Comparison of ENCODE assay signal across 12 cellular contexts in genomic region chr13:106795847-106796246, GRCh38.
DNase-seq lines count a peak whose midpoint lies in the region; ATAC-seq, FAIRE-seq and TF ChIP-seq lines count a peak whose summit lies in the region.
"Had no signal": no experiment of that assay in that cellular context is flagged by ENCODE, and none has a peak within 500 bp of the region (broad histone marks: within the 10 kb centered on the region; RNA-seq: fewer than 3 reads in every experiment).

No MANE protein-coding gene starts in this region.

- no peak for ATAC-seq in activated CD8-positive, alpha-beta memory T cell treated with anti-CD3 and anti-CD28 coated beads, Interleukin-2, amount 10 ng/mL, durations not matched to agents 7 days and 5 days
- ATAC-seq in T-cell (replicated peaks in 1 of 4) (no peak), pancreas (no peak)
- ATAC-seq in stimulated activated memory B cell treated with anti-CD40 and anti-IgM and Interleukin-4, amounts not matched to agents 10 μg/mL and 1 μg/mL and 100 μg/mL, for 72 hours = no peak
- ATAC-seq: left lobe of liver had no signal

- CTCF ChIA-PET in activated CD8-positive, alpha-beta memory T cell treated with anti-CD3 and anti-CD28 coated beads, Interleukin-2, amount 10 ng/mL, durations not matched to agents 7 days and 5 days (lab: Charles Lee) = no interaction called here
- CTCF ChIA-PET in T-cell (lab: Charles Lee) = no interaction called here

- no peak overlapping the region for H3K27ac ChIP-seq in hepatocyte
- H3K27ac ChIP-seq in pancreas = no peak overlapping the region

- peak overlapping the region; percentile 37 for H3K4me3 ChIP-seq in hepatocyte
- H3K4me3 ChIP-seq in pancreas = no peak overlapping the region

- POLR2A ChIA-PET in T-cell (lab: Charles Lee) = no interaction called here

- no peaks in the 10 kb centered on the region for H3K79me2 ChIP-seq in hepatocyte

- no peaks in the 10 kb centered on the region for H3K27me3 Mint-ChIP-seq in activated CD8-positive, alpha-beta memory T cell treated with anti-CD3 and anti-CD28 coated beads, Interleukin-2, amount 10 ng/mL, durations not matched to agents 7 days and 5 days
- H3K27me3 Mint-ChIP-seq in T-cell = peaks cover 0 to 7% of the 10 kb centered on the region in 2 donors
- H3K27me3 Mint-ChIP-seq in stimulated activated memory B cell treated with anti-CD40 and anti-IgM and Interleukin-4, amounts not matched to agents 10 μg/mL and 1 μg/mL and 100 μg/mL, for 72 hours = no peaks in the 10 kb centered on the region

- H2AFZ ChIP-seq in hepatocyte = peak overlapping the region; percentile 84

- H3K27me3 ChIP-seq in hepatocyte (peaks cover 18% of the 10 kb centered on the region), pancreas (no peaks in the 10 kb centered on the region)

- no peak for DNase-seq in activated CD8-positive, alpha-beta memory T cell treated with anti-CD3 and anti-CD28 coated beads, Interleukin-2, amount 10 ng/mL, durations not matched to agents 7 days and 5 days
- DNase-seq in activated CD8-positive, alpha-beta memory T cell treated with anti-CD3 and anti-CD28 coated beads for 24 hours = no peak
- DNase-seq in T-cell = no peak
- no peak for DNase-seq in hepatocyte (ENCODE audit: low spot score)
- no peak for DNase-seq in pancreas
- no peak for DNase-seq in amygdala (lab: John Stamatoyannopoulos, UW)
- DNase-seq in KG1 (lab: John Stamatoyannopoulos, UW) = no peak
- DNase-seq: activated CD8-positive, alpha-beta memory T cell treated with anti-CD3 and anti-CD28 coated beads, Interleukin-2, amount 50 U/mL, for 48 hours; NCI-H2107; SIG-M5 had no signal

- intact Hi-C loops in pancreas (cut with DNase I) = no loop called here

- peak overlapping the region; percentile 14 for H3K4me3 Mint-ChIP-seq in activated CD8-positive, alpha-beta memory T cell treated with anti-CD3 and anti-CD28 coated beads, Interleukin-2, amount 10 ng/mL, durations not matched to agents 7 days and 5 days
- peak overlapping the region; percentile 50 to 66 (median 52) for H3K4me3 Mint-ChIP-seq in T-cell
- H3K4me3 Mint-ChIP-seq in stimulated activated memory B cell treated with anti-CD40 and anti-IgM and Interleukin-4, amounts not matched to agents 10 μg/mL and 1 μg/mL and 100 μg/mL, for 72 hours = peak overlapping the region; percentile 28

- H3K4me2 ChIP-seq in hepatocyte = peak overlapping the region; percentile 77

- FAIRE-seq in pancreas (lab: Jason Lieb, UNC) = no peak

- no peaks in the 10 kb centered on the region for H3K4me1 Mint-ChIP-seq in activated CD8-positive, alpha-beta memory T cell treated with anti-CD3 and anti-CD28 coated beads, Interleukin-2, amount 10 ng/mL, durations not matched to agents 7 days and 5 days
- H3K4me1 Mint-ChIP-seq in T-cell = peaks cover 0 to 12% (median 7%) of the 10 kb centered on the region in 3 donors
- H3K4me1 Mint-ChIP-seq in stimulated activated memory B cell treated with anti-CD40 and anti-IgM and Interleukin-4, amounts not matched to agents 10 μg/mL and 1 μg/mL and 100 μg/mL, for 72 hours = no peaks in the 10 kb centered on the region

- H3K9me3 Mint-ChIP-seq in activated CD8-positive, alpha-beta memory T cell treated with anti-CD3 and anti-CD28 coated beads, Interleukin-2, amount 10 ng/mL, durations not matched to agents 7 days and 5 days (ENCODE audit: low read depth) = no peaks in the 10 kb centered on the region
- peaks cover 0 to 3% (median 0%) of the 10 kb centered on the region in 3 donors for H3K9me3 Mint-ChIP-seq in T-cell
- peaks cover 2% of the 10 kb centered on the region for H3K9me3 Mint-ChIP-seq in stimulated activated memory B cell treated with anti-CD40 and anti-IgM and Interleukin-4, amounts not matched to agents 10 μg/mL and 1 μg/mL and 100 μg/mL, for 72 hours

- no peaks in the 10 kb centered on the region for H3K9me3 ChIP-seq in hepatocyte (ENCODE audit: low read depth)
- no peaks in the 10 kb centered on the region for H3K9me3 ChIP-seq in pancreas

- no peaks in the 10 kb centered on the region for H4K20me1 ChIP-seq in hepatocyte (ENCODE audit: insufficient read depth, poor library complexity, severe bottlenecking)

- H3K36me3 Mint-ChIP-seq in activated CD8-positive, alpha-beta memory T cell treated with anti-CD3 and anti-CD28 coated beads, Interleukin-2, amount 10 ng/mL, durations not matched to agents 7 days and 5 days = no peaks in the 10 kb centered on the region
- no peaks in the 10 kb centered on the region for H3K36me3 Mint-ChIP-seq in T-cell
- H3K36me3 Mint-ChIP-seq in stimulated activated memory B cell treated with anti-CD40 and anti-IgM and Interleukin-4, amounts not matched to agents 10 μg/mL and 1 μg/mL and 100 μg/mL, for 72 hours = no peaks in the 10 kb centered on the region

- H3K9me2 ChIP-seq in hepatocyte (replicated peaks; ENCODE audit: insufficient read depth) = no peaks in the 10 kb centered on the region

- TF ChIP-seq CTCF in hepatocyte (IDR thresholded peaks at IDR 0.05; ENCODE audit: poor library complexity) = no peak
- TF ChIP-seq CTCF in pancreas (IDR thresholded peaks at IDR 0.05) = no peak

- no peak overlapping the region for H3K27ac Mint-ChIP-seq in activated CD8-positive, alpha-beta memory T cell treated with anti-CD3 and anti-CD28 coated beads, Interleukin-2, amount 10 ng/mL, durations not matched to agents 7 days and 5 days
- no peak overlapping the region for H3K27ac Mint-ChIP-seq in T-cell
- H3K27ac Mint-ChIP-seq in stimulated activated memory B cell treated with anti-CD40 and anti-IgM and Interleukin-4, amounts not matched to agents 10 μg/mL and 1 μg/mL and 100 μg/mL, for 72 hours = no peak overlapping the region

- 25% methylated on average over 9 of the region's 9 CpGs for WGBS in hepatocyte (ENCODE audit: low lambda C conversion rate, missing lambda C conversion rate)
- WGBS in pancreas, 2 donors = 55 to 57% methylated on average over 9 of the region's 9 CpGs

- H3K4me1 ChIP-seq in hepatocyte (ENCODE audit: insufficient read depth) = no peaks in the 10 kb centered on the region
- no peaks in the 10 kb centered on the region for H3K4me1 ChIP-seq in pancreas

- H3K36me3 ChIP-seq in hepatocyte (replicated peaks; ENCODE audit: insufficient read depth, low read depth) = no peaks in the 10 kb centered on the region
- no peaks in the 10 kb centered on the region for H3K36me3 ChIP-seq in pancreas
